ENCODE assay signal across 27 cellular contexts in genomic region chr5:79672392-79672791, GRCh38. TPM values are rescaled to one million over a fixed set of nuclear protein-coding genes. Genes with fewer than 3 reads are reported as not detected.
DNase-seq lines count a peak whose midpoint lies in the region; ATAC-seq, FAIRE-seq and TF ChIP-seq lines count a peak whose summit lies in the region.
"Had no signal": no experiment of that assay in that cellular context is flagged by ENCODE, and none has a peak within 500 bp of the region (broad histone marks: within the 10 kb centered on the region; RNA-seq: fewer than 3 reads in every experiment).

No MANE protein-coding gene starts in this region.

- no peak overlapping the region for H4K91ac ChIP-seq in mesenchymal stem cell (ENCODE audit: low read length)

- peaks cover 9% of the 10 kb centered on the region; the same call in 1 of the 3 replicates for H3K4me1 Mint-ChIP-seq in GM23338
- H3K4me1 Mint-ChIP-seq in osteocyte (ENCODE audit: unreplicated experiment), result no peaks in the 10 kb centered on the region
- H3K4me1 Mint-ChIP-seq: CD14-positive monocyte had no signal

- H2BK5ac ChIP-seq in mesenchymal stem cell (ENCODE audit: low read depth, low read length, poor library complexity, severe bottlenecking), result no peak overlapping the region

- CTCF ChIA-PET in SK-N-SH (lab: Yijun Ruan, JAX), result no interaction called here

- DNase-seq in GM12892 (ENCODE audit: insufficient read length) (no peak), GM23338 (ENCODE audit: low spot score) (no peak), SK-N-SH (no peak), mesenchymal stem cell (peak; percentile 6), osteocyte (ENCODE audit: extremely low spot score, unreplicated experiment) (no peak)
- no peak for DNase-seq in activated CD4-positive, alpha-beta T cell treated with anti-CD3 and anti-CD28 coated beads for 48 hours
- DNase-seq: 8988T; ACHN; BE2C; C1 segment of cervical spinal cord; CD4-positive, alpha-beta memory T cell; CD4-positive, CD25-positive, alpha-beta regulatory T cell; CD8-positive, alpha-beta memory T cell; COR-L47; DMS 273 treated with DMSO at 0.1 percent for 48 hours; DMS153; DMS53; DMS79; DND-41; EL; GDM1 had no signal

- 84% methylated on average over 2 of the region's 2 CpGs for WGBS in SK-N-SH (ENCODE audit: low lambda C conversion rate)
- WGBS in mesenchymal stem cell, result 100% methylated on average over 2 of the region's 2 CpGs

- H3K27ac ChIP-seq in GM23338 (ENCODE audit: low read depth) (no peak overlapping the region), SK-N-SH (ENCODE audit: low read depth in 2 of 2, low read length in 1 of 2) (no peak overlapping the region), mesenchymal stem cell (ENCODE audit: low read length, poor library complexity, severe bottlenecking) (no peak overlapping the region)
- H3K27ac ChIP-seq: BLaER1 had no signal

- H3K4me1 ChIP-seq in GM23338 (ENCODE audit: insufficient read depth) (peaks cover 3% of the 10 kb centered on the region; the same call in 1 of the 2 replicates), SK-N-SH (ENCODE audit: control insufficient read depth in 1 of 2, insufficient read depth in 2 of 2, low read depth in 1 of 2, low read length in 1 of 2) (no peaks in the 10 kb centered on the region), mesenchymal stem cell (ENCODE audit: control insufficient read depth, insufficient read depth, low read depth, low read length) (peaks cover 2% of the 10 kb centered on the region)
- H3K4me1 ChIP-seq: BE2C, BLaER1 had no signal

- H3K79me1 ChIP-seq in mesenchymal stem cell (replicated peaks; ENCODE audit: low read length, poor library complexity, severe bottlenecking), result peaks cover 12% of the 10 kb centered on the region

- no peak overlapping the region for H2AK5ac ChIP-seq in mesenchymal stem cell (ENCODE audit: low read length, severe bottlenecking)

- no peak overlapping the region for H2BK15ac ChIP-seq in mesenchymal stem cell (ENCODE audit: low read depth, poor library complexity, severe bottlenecking)

- POLR2A ChIA-PET in SK-N-SH (lab: Yijun Ruan, JAX), result no interaction called here

- TF ChIP-seq CTCF in GM23338 (conservative IDR thresholded peaks at IDR 0.05; ENCODE audit: low read depth in 2 of 2) (no peak), SK-N-SH (IDR thresholded peaks at IDR 0.05) (no peak), osteocyte (IDR thresholded peaks at IDR 0.05) (no peak)

- peak; percentile 30 for FAIRE-seq in GM12892 (lab: Jason Lieb, UNC)
- FAIRE-seq: A204.1, GM12878, GM19239 had no signal

- H3K4ac ChIP-seq in mesenchymal stem cell (ENCODE audit: low read depth in 1 of 2, low read length in 2 of 2), result no peak overlapping the region

- H3K18ac ChIP-seq in mesenchymal stem cell (ENCODE audit: low read depth in 1 of 2, low read length in 2 of 2), result no peak overlapping the region

- H3K9me3 ChIP-seq in SK-N-SH (no peaks in the 10 kb centered on the region), mesenchymal stem cell (ENCODE audit: control insufficient read depth, low read length) (no peaks in the 10 kb centered on the region)
- H3K9me3 ChIP-seq: BE2C, BLaER1 had no signal

- H3F3A ChIP-seq in GM23338 (replicated peaks; ENCODE audit: low read depth) (no peaks in the 10 kb centered on the region), SK-N-SH (replicated peaks; ENCODE audit: insufficient read depth) (no peaks in the 10 kb centered on the region)

- H3K9me2 ChIP-seq in GM23338 (ENCODE audit: insufficient read depth), result no peaks in the 10 kb centered on the region
- no peaks in the 10 kb centered on the region for H3K9me2 ChIP-seq in SK-N-SH

- H3K27me3 ChIP-seq in GM23338 (ENCODE audit: insufficient read depth) (no peaks in the 10 kb centered on the region), SK-N-SH (ENCODE audit: insufficient read depth) (no peaks in the 10 kb centered on the region), mesenchymal stem cell (ENCODE audit: control insufficient read depth in 1 of 2, insufficient read depth in 1 of 2, low read length in 2 of 2) (no peaks in the 10 kb centered on the region)
- H3K27me3 ChIP-seq: BE2C, BLaER1 had no signal

- H3K79me2 ChIP-seq in GM23338 (replicated peaks; ENCODE audit: insufficient read depth) (0 out of 2 replicates have a peak, but pooled peaks cover 3% of the 10 kb centered on the region), SK-N-SH (ENCODE audit: insufficient read depth) (peaks cover 26% of the 10 kb centered on the region)

- H2AFZ ChIP-seq in GM23338 (no peak overlapping the region), SK-N-SH (ENCODE audit: low read depth) (no peak overlapping the region), mesenchymal stem cell (ENCODE audit: low read depth, low read length) (no peak overlapping the region)

- no peak overlapping the region for H4K8ac ChIP-seq in mesenchymal stem cell (ENCODE audit: low read length)

- H2BK12ac ChIP-seq in mesenchymal stem cell (ENCODE audit: low read length in 2 of 2), result no peak overlapping the region

- no peaks in the 10 kb centered on the region for H3K36me3 ChIP-seq in GM23338 (ENCODE audit: insufficient read depth)
- H3K36me3 ChIP-seq in SK-N-SH (replicated peaks in 1 of 2; ENCODE audit: control insufficient read depth in 1 of 2, insufficient read depth in 2 of 2, low read length in 1 of 2), result peaks cover 27 to 39% of the 10 kb centered on the region in 2 experiments
- peaks cover 0 to 65% of the 10 kb centered on the region in 2 experiments for H3K36me3 ChIP-seq in mesenchymal stem cell (ENCODE audit: control insufficient read depth in 1 of 2, insufficient read depth in 2 of 2, low read depth in 1 of 2, low read length in 2 of 2)

- peaks cover 7% of the 10 kb centered on the region; the same call in 1 of the 2 replicates for H4K20me1 ChIP-seq in GM23338 (replicated peaks; ENCODE audit: insufficient read depth)
- peaks cover 3% of the 10 kb centered on the region; the same call in 1 of the 2 replicates for H4K20me1 ChIP-seq in SK-N-SH (ENCODE audit: insufficient read depth)

- no peak overlapping the region for H3K14ac ChIP-seq in mesenchymal stem cell (ENCODE audit: low read length in 2 of 2)

- H3K36me3 Mint-ChIP-seq in GM23338 (ENCODE audit: low read depth) (peaks cover 18% of the 10 kb centered on the region; the same call in 2 of the 3 replicates), osteocyte (ENCODE audit: unreplicated experiment) (peaks cover 44% of the 10 kb centered on the region)

- H3K27ac Mint-ChIP-seq in GM23338, result 0 out of 2 replicates have a peak overlapping the region, but pooled peaks have one; percentile 9
- no peak overlapping the region for H3K27ac Mint-ChIP-seq in osteocyte (ENCODE audit: unreplicated experiment)
- H3K27ac Mint-ChIP-seq: CD4-positive, CD25-positive, alpha-beta regulatory T cell had no signal

- no peaks in the 10 kb centered on the region for H3K9me3 Mint-ChIP-seq in GM23338
- H3K9me3 Mint-ChIP-seq in osteocyte (ENCODE audit: unreplicated experiment), result no peaks in the 10 kb centered on the region
- H3K9me3 Mint-ChIP-seq: CD14-positive monocyte; CD4-positive, alpha-beta memory T cell; CD8-positive, alpha-beta memory T cell had no signal

- H3K27me3 Mint-ChIP-seq in GM23338 (ENCODE audit: insufficient read depth, low read depth, poor library complexity), result no peaks in the 10 kb centered on the region
- H3K27me3 Mint-ChIP-seq in osteocyte (ENCODE audit: unreplicated experiment), result no peaks in the 10 kb centered on the region
- H3K27me3 Mint-ChIP-seq: CD4-positive, alpha-beta memory T cell; CD4-positive, CD25-positive, alpha-beta regulatory T cell; CD8-positive, alpha-beta memory T cell had no signal

- H3K4me2 ChIP-seq in GM23338 (no peak overlapping the region), SK-N-SH (no peak overlapping the region), mesenchymal stem cell (ENCODE audit: low read length, poor library complexity, severe bottlenecking) (no peak overlapping the region)
- H3K4me2 ChIP-seq: BLaER1 had no signal

- no peak for TF ChIP-seq EP300 in SK-N-SH (IDR thresholded peaks at IDR 0.05; ENCODE audit: borderline replicate concordance in 1 of 2, low read depth in 1 of 2, low read length in 1 of 2)

- H3K4me3 ChIP-seq in GM23338, result no peak overlapping the region
- no peak overlapping the region for H3K4me3 ChIP-seq in SK-N-SH (ENCODE audit: low read depth in 2 of 2, low read length in 1 of 2)
- H3K4me3 ChIP-seq in mesenchymal stem cell (ENCODE audit: insufficient read depth in 1 of 2, low read depth in 1 of 2, low read length in 2 of 2), result no peak overlapping the region
- H3K4me3 ChIP-seq: BLaER1, GM12878 had no signal

- TF ChIP-seq RAD21 in SK-N-SH (IDR thresholded peaks at IDR 0.05; ENCODE audit: low read length), result no peak

- H3K4me3 Mint-ChIP-seq in GM23338, result no peak overlapping the region
- H3K4me3 Mint-ChIP-seq in osteocyte (ENCODE audit: unreplicated experiment), result no peak overlapping the region
- H3K4me3 Mint-ChIP-seq: CD14-positive monocyte; CD4-positive, alpha-beta memory T cell; CD8-positive, alpha-beta memory T cell had no signal

- TF ChIP-seq POLR2A in GM12892 (IDR thresholded peaks at IDR 0.05; ENCODE audit: low read depth, low read length), result no peak

- H3K9ac ChIP-seq in SK-N-SH (no peak overlapping the region), mesenchymal stem cell (ENCODE audit: low read length) (no peak overlapping the region)
- H3K9ac ChIP-seq: BLaER1 had no signal

- H2BK120ac ChIP-seq in mesenchymal stem cell (ENCODE audit: low read depth, low read length), result no peak overlapping the region

- ATAC-seq in GM23338, result no peak
- ATAC-seq in HG02678 (IDR thresholded peaks at IDR 0.05; ENCODE audit: unreplicated experiment), result no peak
- ATAC-seq: GM12878 had no signal

- H3K23ac ChIP-seq in mesenchymal stem cell (ENCODE audit: low read length in 2 of 2), result no peak overlapping the region

TF ChIP-seq in GM23338, 12 proteins besides CTCF, POLR2A, EP300 and RAD21 (continues in another document):
- TF ChIP-seq JUNB (IDR thresholded peaks at IDR 0.05; ENCODE audit: unreplicated experiment), result no peak

TF ChIP-seq in SK-N-SH, 30 proteins besides CTCF, POLR2A, EP300 and RAD21:
- TF ChIP-seq ELF1 (IDR thresholded peaks at IDR 0.05) (no peak), GATA2 (CRISPR knock-in tag; IDR thresholded peaks at IDR 0.05) (peak; percentile 37; the same call in 1 of the 2 replicates)

RNA-seq across cellular contexts. Expression of gene CMYA5, which starts 17.2 kb away (rescaled TPM):
- 0.11 TPM for polyA plus RNA-seq in GM12892 (2012; ENCODE audit: missing spikeins)
- 0.49 and 1.2 TPM in 2 replicates for total RNA-seq in GM23338 (2014; rRNA removed; shearing (Covaris generic))
- 0.42 and 0.45 TPM in 2 replicates for polyA plus RNA-seq in GM23338 (2016; fragmentation: Nextera tagmentation; extraction: Ambion mirVana)
- polyA plus RNA-seq in SK-N-SH (2012; rRNA removed), result 0.12 and 0.21 TPM in 2 replicates
- 0.05 and 0.09 TPM in 2 replicates for polyA plus RNA-seq in SK-N-SH (2012; cell fraction: cytosol; rRNA removed)
- 0.33 and 0.82 TPM in 2 replicates for polyA plus RNA-seq in SK-N-SH (2012; cell fraction: nucleus; rRNA removed)
- polyA plus RNA-seq in mesenchymal stem cell (2013, experiment 1 of 2), result 0.40 TPM
- polyA plus RNA-seq in mesenchymal stem cell (2013, experiment 2 of 2), result 0.36 TPM
- 0.16 and 0.39 TPM in 2 replicates for total RNA-seq in osteocyte
